In the genomic region with DNA sequence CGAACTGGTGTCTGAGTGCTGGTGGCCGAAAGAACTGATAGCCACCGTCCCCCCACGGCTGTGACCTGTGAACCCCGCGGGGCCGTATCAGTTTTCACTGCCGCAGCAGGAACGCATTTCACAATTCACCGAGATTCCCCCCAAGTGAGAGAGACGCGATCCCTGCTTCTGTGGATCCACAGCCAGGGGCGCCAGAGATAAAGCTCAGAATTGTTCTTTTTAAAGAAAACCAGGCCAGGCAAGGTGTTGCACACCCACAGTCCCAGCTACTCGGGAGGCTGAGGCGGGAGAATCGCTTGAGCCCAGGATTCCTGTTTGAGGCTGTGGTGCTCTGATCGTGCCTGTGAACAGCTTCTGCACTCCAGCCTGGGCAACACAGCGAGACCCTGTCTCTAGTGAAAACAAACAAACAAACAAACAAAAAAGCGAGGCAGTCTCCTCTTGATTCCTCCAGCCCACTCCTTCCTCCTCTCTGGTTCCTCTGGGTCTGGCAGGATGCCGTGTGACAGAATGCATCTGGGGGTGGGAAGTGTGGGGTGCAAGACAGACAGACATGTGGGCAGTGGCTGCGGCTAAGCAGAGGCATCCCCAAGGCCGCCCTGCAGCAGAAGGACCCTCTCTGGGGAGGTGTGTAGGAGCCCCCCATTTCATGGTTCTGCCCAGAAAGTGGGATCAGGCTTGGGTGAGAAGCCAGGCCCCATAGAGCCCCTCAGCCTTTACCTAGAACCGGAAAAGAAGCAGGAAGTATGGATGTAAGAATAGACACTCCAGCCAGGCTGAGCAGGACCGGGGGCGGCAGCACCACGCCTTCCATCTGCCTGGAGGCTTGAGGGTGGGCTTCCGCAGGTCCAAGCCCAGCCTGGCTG, we compare ENCODE assay signal across 1 cellular context.
TF ChIP-seq lines count a peak whose summit lies in the region.

No MANE protein-coding gene starts in this region.

TF ChIP-seq in H1, 55 proteins besides CTCF, POLR2A, EP300 and RAD21:
- TF ChIP-seq CEBPB (IDR thresholded peaks at IDR 0.05; ENCODE audit: low read depth, low read length) (peak; percentile 88), RNF2 (IDR thresholded peaks at IDR 0.05; ENCODE audit: borderline replicate concordance, low read depth, low read length, missing control alignments, poor library complexity, severe bottlenecking) (no peak), KDM5A (IDR thresholded peaks at IDR 0.05; ENCODE audit: low read length) (no peak), SAP30 (IDR thresholded peaks at IDR 0.05; ENCODE audit: insufficient read depth, insufficient replicate concordance, low read length) (no peak)
TF ChIP-seq in H1: peak in this region for 1.
